ENCODE assay signal across 29 cellular contexts in the genomic region with DNA sequence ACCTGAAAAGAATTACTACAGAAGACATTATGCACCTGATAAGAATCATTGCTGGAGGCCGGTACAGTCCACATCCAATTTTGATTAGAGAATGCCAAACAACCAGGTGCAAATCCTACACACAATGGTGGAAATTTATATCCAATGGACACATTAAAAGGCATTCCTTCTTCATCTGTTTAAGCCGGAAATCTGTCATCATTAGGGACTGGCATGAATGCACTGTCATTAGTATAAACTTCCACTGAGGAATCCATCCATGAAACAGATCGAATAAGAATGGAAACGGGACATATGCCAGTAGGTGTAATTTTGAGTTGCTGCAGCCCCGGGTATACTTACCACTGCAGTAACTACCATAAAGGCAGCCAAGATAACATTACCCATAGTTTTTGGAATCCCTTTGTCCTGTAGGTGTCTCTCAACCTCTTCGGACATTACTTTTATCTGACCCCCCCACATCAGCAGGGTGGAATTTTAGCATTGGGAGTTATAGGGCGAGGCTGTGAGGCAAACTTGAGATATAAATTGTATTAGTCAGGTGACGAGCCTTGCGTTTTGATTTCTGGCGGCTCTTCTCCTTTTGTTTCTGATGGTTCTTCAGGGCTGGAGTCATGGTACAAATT. TPM values are rescaled to one million over a fixed set of nuclear protein-coding genes. Genes with fewer than 3 reads are reported as not detected.
"Had no signal": no experiment of that assay in that cellular context is flagged by ENCODE, and none has a peak within 500 bp of the region (broad histone marks: within the 10 kb centered on the region; RNA-seq: fewer than 3 reads in every experiment).

No MANE protein-coding gene starts in this region.

- H3K4me3 ChIP-seq: coronary artery, esophagus squamous epithelium, heart right ventricle, lung, mucosa of descending colon, prostate gland, right atrium auricular region, sigmoid colon, testis, tibial artery had no signal

- H3K4me1 Mint-ChIP-seq: memory B cell; mesothelial cell of epicardium; naive B cell; neural crest cell; stimulated activated memory B cell treated with anti-CD40 and anti-IgM and Interleukin-4, amounts not matched to agents 10 μg/mL and 1 μg/mL and 100 μg/mL, for 72 hours had no signal

- H3K9me3 ChIP-seq: mucosa of descending colon, neutrophil, prostate gland, sigmoid colon, testis had no signal

- H3K36me3 Mint-ChIP-seq: memory B cell; mesothelial cell of epicardium; stimulated activated memory B cell treated with anti-CD40 and anti-IgM and Interleukin-4, amounts not matched to agents 10 μg/mL and 1 μg/mL and 100 μg/mL, for 72 hours; type B pancreatic cell had no signal

- H3K4me3 Mint-ChIP-seq: memory B cell; mesothelial cell of epicardium; naive B cell; neural crest cell; stimulated activated memory B cell treated with anti-CD40 and anti-IgM and Interleukin-4, amounts not matched to agents 10 μg/mL and 1 μg/mL and 100 μg/mL, for 72 hours; type B pancreatic cell had no signal

- DNase-seq: dermis blood vessel endothelial cell; effector memory CD4-positive, alpha-beta T cell; esophagus squamous epithelium; foreskin melanocyte; glutamatergic neuron; heart right ventricle; hippocampal formation; left colon; left ventricle myocardium superior; mucosa of descending colon; naive B cell; sigmoid colon; stimulated activated CD4-positive, alpha-beta T cell treated with anti-CD3 and anti-CD28 coated beads, Interleukin-2, amount 100 ng/mL, for 24 hours; stimulated activated CD4-positive, alpha-beta T cell treated with anti-CD3 and anti-CD28 coated beads, Interleukin-4, amount 100 ng/mL, for 24 hours; stimulated activated naive CD8-positive, alpha-beta T cell treated with anti-CD3 and anti-CD28 coated beads, Interleukin-15, Interleukin-2, amounts not matched to agents 100 U/mL and 50 U/mL, for 24 hours; substantia nigra; testis; tibial artery had no signal

- H3K27ac ChIP-seq: esophagus squamous epithelium, heart right ventricle, neutrophil, right atrium auricular region had no signal

- H3K27me3 Mint-ChIP-seq: memory B cell; stimulated activated memory B cell treated with anti-CD40 and anti-IgM and Interleukin-4, amounts not matched to agents 10 μg/mL and 1 μg/mL and 100 μg/mL, for 72 hours; type B pancreatic cell had no signal

- H3K27me3 ChIP-seq: esophagus squamous epithelium, heart right ventricle, neutrophil, right atrium auricular region, sigmoid colon, testis, tibial artery had no signal

- H3K9me3 Mint-ChIP-seq: natural killer cell treated with Interleukin-12 subunit alpha and Interleukin-12 subunit beta and Interleukin-15 and Interleukin-18, amount 100 ng/mL, for 72 hours had no signal

- H3K27ac Mint-ChIP-seq: memory B cell; mesothelial cell of epicardium; naive B cell; natural killer cell treated with Interleukin-12 subunit alpha and Interleukin-12 subunit beta and Interleukin-15 and Interleukin-18, amount 100 ng/mL, for 72 hours; stimulated activated memory B cell treated with anti-CD40 and anti-IgM and Interleukin-4, amounts not matched to agents 10 μg/mL and 1 μg/mL and 100 μg/mL, for 72 hours; type B pancreatic cell had no signal

- ATAC-seq: heart right ventricle; left colon; left ventricle myocardium superior; mucosa of descending colon; natural killer cell treated with Interleukin-12 subunit alpha and Interleukin-12 subunit beta and Interleukin-15 and Interleukin-18, amount 100 ng/mL, for 72 hours; stimulated activated memory B cell treated with anti-CD40 and anti-IgM and Interleukin-4, amounts not matched to agents 10 μg/mL and 1 μg/mL and 100 μg/mL, for 72 hours; stimulated activated naive CD8-positive, alpha-beta T cell treated with anti-CD3 and anti-CD28 coated beads, Interleukin-15, Interleukin-2, amounts not matched to agents 100 U/mL and 50 U/mL, for 24 hours had no signal

- H3K36me3 ChIP-seq: esophagus squamous epithelium, heart right ventricle, neutrophil, prostate gland, right atrium auricular region, sigmoid colon, tibial artery had no signal

- H3K4me1 ChIP-seq: prostate gland, right atrium auricular region, testis had no signal

RNA-seq across cellular contexts. Expression of gene AKR1C2, which starts 36.5 kb away (rescaled TPM):
- total RNA-seq: natural killer cell treated with Interleukin-12 subunit alpha and Interleukin-12 subunit beta and Interleukin-15 and Interleukin-18, amount 100 ng/mL, for 72 hours had no signal
